Comparison of ENCODE assay signal across 10 cellular contexts in the genomic region with DNA sequence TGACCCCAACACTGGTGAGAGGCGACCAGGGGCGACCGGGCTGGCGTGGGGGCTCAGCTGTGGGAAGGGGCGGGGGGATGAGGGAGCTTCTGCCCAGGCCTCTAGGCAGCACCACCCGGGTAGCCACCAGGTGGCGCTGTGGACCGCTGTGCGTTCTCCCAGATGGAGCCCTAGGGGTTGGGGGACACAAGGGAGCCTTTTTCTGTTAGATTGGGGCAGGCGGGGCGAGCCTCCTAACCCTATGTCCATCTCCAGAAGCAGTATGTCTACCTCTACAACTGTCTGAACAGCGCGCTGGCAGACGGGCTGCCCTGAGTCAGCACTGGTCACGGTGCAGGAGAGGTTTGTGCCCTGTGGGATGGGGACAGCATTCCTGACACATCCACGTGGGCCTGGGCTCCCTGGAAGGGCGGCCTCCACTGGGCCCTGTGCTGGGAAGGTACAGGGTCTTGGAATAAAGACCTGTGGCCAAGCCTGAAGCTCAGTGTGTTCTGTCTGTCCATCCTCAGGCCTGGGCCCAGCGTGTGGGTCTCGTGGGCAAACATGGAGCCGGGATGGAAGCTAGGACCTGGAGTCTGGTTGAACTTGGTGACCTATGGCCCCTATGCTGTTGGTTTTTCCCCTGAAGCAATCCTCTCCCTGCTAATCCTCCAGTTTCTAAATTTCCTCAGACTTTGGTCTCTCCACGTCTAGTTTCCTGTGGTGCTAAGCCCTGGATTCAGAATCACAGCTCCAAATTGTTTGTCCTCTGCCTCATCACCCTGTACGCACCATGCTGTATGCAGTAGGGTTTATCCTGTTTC. TPM values are rescaled to one million over a fixed set of nuclear protein-coding genes. Genes with fewer than 3 reads are reported as not detected.
DNase-seq lines count a peak whose midpoint lies in the region; ATAC-seq, FAIRE-seq and TF ChIP-seq lines count a peak whose summit lies in the region.
"Had no signal": no experiment of that assay in that cellular context is flagged by ENCODE, and none has a peak within 500 bp of the region (broad histone marks: within the 10 kb centered on the region; RNA-seq: fewer than 3 reads in every experiment).

No MANE protein-coding gene starts in this region.

- H3K27ac ChIP-seq in GM12878 (ENCODE audit: control insufficient read depth, insufficient read depth), result no peak overlapping the region

- H3K27ac Mint-ChIP-seq in immature natural killer cell, result no peak overlapping the region

- no peak for TF ChIP-seq POLR2A in GM12878 (IDR thresholded peaks at IDR 0.05; ENCODE audit: low read depth, low read length)

- no peak overlapping the region for H3K4me3 ChIP-seq in GM12878

- H3K9me3 ChIP-seq in GM12878 (replicated peaks; ENCODE audit: control insufficient read depth, insufficient read depth, low read length), result no peaks in the 10 kb centered on the region

- no peak overlapping the region for H3K4me3 Mint-ChIP-seq in immature natural killer cell

- no peak overlapping the region for H2AFZ ChIP-seq in GM12878 (ENCODE audit: control insufficient read depth, low read depth, low read length)

- H3K9me3 Mint-ChIP-seq in immature natural killer cell, result no peaks in the 10 kb centered on the region

- SMC1A ChIA-PET in GM12878 (lab: Charles Lee; ENCODE audit: uncharacterized antibody, unreplicated experiment), result interaction anchor here (1.6 to 3.6 kb wide), 4 partner anchors 10 to 495 kb away, joined by 7 to 22 read pairs (median 13); no protein-coding TSS in a partner anchor

- ATAC-seq in GM12878, result peak; percentile 78
- ATAC-seq in HG02938 (IDR thresholded peaks at IDR 0.05; ENCODE audit: unreplicated experiment), result no peak

- intact Hi-C loops in GM12878 (cut with micrococcal nuclease; ENCODE audit: unreplicated experiment), result loop anchor here (5.0 kb wide), 2 partner anchors 104 to 654 kb away; no protein-coding TSS in a partner anchor

- H3K36me3 Mint-ChIP-seq in immature natural killer cell, result no peaks in the 10 kb centered on the region

- peaks cover 0 to 4% of the 10 kb centered on the region in 2 experiments; a peak in 3 of 4 replicates for H3K27me3 ChIP-seq in GM12878 (replicated peaks in 1 of 2; ENCODE audit: control insufficient read depth in 2 of 2, insufficient read depth in 2 of 2, low read length in 1 of 2)

- peaks cover 16% of the 10 kb centered on the region in 2 donors for H3K4me1 Mint-ChIP-seq in immature natural killer cell

- no TSS peak for BruUV-seq in GM12878 (replicated peaks; lab: Mats Ljungman, UMichigan)

- CTCF ChIA-PET in GM12878 (lab: Yijun Ruan, JAX), result interaction anchor here (0.5 to 5.3 kb wide), 35 partner anchors 9 to 652 kb away, joined by 3 to 55 read pairs (median 4); a partner anchor contains a TSS

- TF ChIP-seq RAD21 in GM12878 (IDR thresholded peaks at IDR 0.05; ENCODE audit: insufficient read depth, low read depth, low read length), result peak; percentile 64

- in situ Hi-C loops in GM12878 (cut with MboI), result loop anchor here (5.0 kb wide), 2 partner anchors 499 to 654 kb away; no protein-coding TSS in a partner anchor

- RAD21 ChIA-PET in GM12878 (lab: Charles Lee; ENCODE audit: unreplicated experiment), result interaction anchor here (0.6 to 3.8 kb wide), 16 partner anchors 9 to 1223 kb away, joined by 3 to 20 read pairs (median 4); a partner anchor contains a TSS

- H3K27me3 Mint-ChIP-seq in immature natural killer cell (ENCODE audit: low read depth in 3 of 3), result peaks cover 5 to 16% (median 5%) of the 10 kb centered on the region in 3 donors

- WGBS in GM12878 (ENCODE audit: insufficient coverage, insufficient replicate concordance, low lambda C conversion rate, missing lambda C conversion rate), result 31% methylated on average over 22 of the region's 22 CpGs

- peak; percentile 89 for DNase-seq in DMS 273 (lab: John Stamatoyannopoulos, UW; ENCODE audit: unreplicated experiment)
- no peak for DNase-seq in DMS 273 treated with DMSO at 0.1 percent for 48 hours (lab: John Stamatoyannopoulos, UW)
- peak; percentile 46 for DNase-seq in LoVo (ENCODE audit: low spot score)
- peak; percentile 79 for DNase-seq in UCSD-AML1 (lab: John Stamatoyannopoulos, UW; ENCODE audit: unreplicated experiment)
- DNase-seq in GM12878 (ENCODE audit: low read depth, low spot score), result no peak
- DNase-seq in immature natural killer cell, result peak; percentile 46 to 63 (median 59)
- peak; percentile 29 to 68 for DNase-seq in stimulated activated CD4-positive, alpha-beta T cell treated with anti-CD3 and anti-CD28 coated beads, Interleukin-15, amount 100 ng/mL, for 48 hours (ENCODE audit: low read depth in 2 of 2)

- TF ChIP-seq EP300 in GM12878 (IDR thresholded peaks at IDR 0.05; ENCODE audit: borderline replicate concordance in 1 of 2, control insufficient read depth in 1 of 2, low read depth in 2 of 2, low read length in 2 of 2), result no peak

- no peak overlapping the region for H3K9ac ChIP-seq in GM12878 (ENCODE audit: control insufficient read depth, insufficient read depth, low read length)

- no peaks in the 10 kb centered on the region for H3K79me2 ChIP-seq in GM12878 (ENCODE audit: control insufficient read depth, insufficient read depth, low read length)

- FAIRE-seq in GM12878 (lab: Jason Lieb, UNC), result peak; percentile 13
- FAIRE-seq: A204.1, frontal cortex had no signal

- H3K4me2 ChIP-seq in GM12878 (ENCODE audit: control insufficient read depth, insufficient read depth), result no peak overlapping the region

- POLR2A ChIA-PET in GM12878 (lab: Charles Lee), result interaction anchor here (1.4 kb wide), 1 partner anchor 493 kb away, joined by 3 read pairs; no protein-coding TSS in a partner anchor

- TF ChIP-seq CTCF in GM12878 (IDR thresholded peaks at IDR 0.05 in 2 of 3, conservative IDR thresholded peaks at IDR 0.05 in 1 of 3; ENCODE audit: control insufficient read depth in 2 of 3, extremely low read depth in 1 of 3, insufficient read depth in 1 of 3, low read depth in 3 of 3, low read length in 3 of 3), result peak; percentile 65 to 87 (median 68)

- H3K36me3 ChIP-seq in GM12878 (ENCODE audit: control insufficient read depth in 2 of 2, insufficient read depth in 2 of 2, low read length in 1 of 2), result no peaks in the 10 kb centered on the region

- no peaks in the 10 kb centered on the region; the same call in 1 of the 2 replicates for H3K4me1 ChIP-seq in GM12878 (ENCODE audit: control insufficient read depth, insufficient read depth, low read length)

- H4K20me1 ChIP-seq in GM12878 (ENCODE audit: control insufficient read depth, insufficient read depth), result no peaks in the 10 kb centered on the region

TF ChIP-seq in GM12878, 131 proteins besides CTCF, POLR2A, EP300 and RAD21:
- TF ChIP-seq HDAC2 (IDR thresholded peaks at IDR 0.05) (no peak), SMC3 (IDR thresholded peaks at IDR 0.05; ENCODE audit: borderline replicate concordance, low read length) (peak; percentile 42; the same call in 1 of the 2 replicates)

RNA-seq across cellular contexts. Expression of a gene that starts 23.1 kb away (rescaled TPM):
- total RNA-seq in GM12878 (2013; cell fraction: nucleolus; rRNA removed), result 126 and 134 TPM in 2 replicates
- total RNA-seq in GM12878 (2014; rRNA removed) (46.2 and 55.7 TPM in 2 replicates), GM12878 (2014; rRNA removed; fragmentation: Illumina TruSeq; extraction: Trizol) (45.7 and 48.4 TPM in 2 replicates), GM12878 (2021) (37.3 and 38.0 TPM in 2 replicates)
- 23.7 TPM for polyA plus RNA-seq in GM12878 (2011; ENCODE audit: low read depth)
- polyA plus RNA-seq in GM12878 (2011; rRNA removed) (68.7 and 93.6 TPM in 2 replicates), GM12878 (2014; fragmentation: Illumina TruSeq; extraction: Trizol) (56.2 and 69.8 TPM in 2 replicates), GM12878 (2014; fragmentation: Nextera tagmentation; extraction: Ambion mirVana) (10 to 100 TPM; 41.7 to 61.3 TPM), GM12878 (2014; rRNA removed) (39.4 and 49.4 TPM in 2 replicates), GM12878 (2016; fragmentation: Nextera tagmentation; extraction: Ambion mirVana) (10 to 100 TPM; 61.8 to 61.9 TPM), immature natural killer cell (10 to 100 TPM; 33.0 to 51.3 (median 39.5) TPM)
- polyA plus RNA-seq in GM12878 (2011; cell fraction: cytosol; rRNA removed), result 37.3 and 41.4 TPM in 2 replicates
- 46.9 and 47.8 TPM in 2 replicates for polyA plus RNA-seq in GM12878 (2011; cell fraction: nucleus; rRNA removed)
- 29.7 and 30.6 TPM in 2 replicates for polyA plus RNA-seq in GM12878 (2012)
- polyA minus RNA-seq in GM12878 (2011; rRNA and poly(A)+ RNA removed), result 51.1 and 64.0 TPM in 2 replicates
- 16.2 and 19.4 TPM in 2 replicates for polyA minus RNA-seq in GM12878 (2011; cell fraction: cytosol; rRNA and poly(A)+ RNA removed)
- polyA minus RNA-seq in GM12878 (2011; cell fraction: nucleus; rRNA and poly(A)+ RNA removed), result 29.6 and 45.8 TPM in 2 replicates

Comparison
In these comparisons a context has a peak if more than half of its experiments do, and no peak if none do; other contexts are left out.
1. DNase-seq: peak in DMS 273 (single experiment), LoVo (single experiment), UCSD-AML1 (single experiment), immature natural killer cell (3 of 3) and stimulated activated CD4-positive, alpha-beta T cell treated with anti-CD3 and anti-CD28 coated beads, Interleukin-15, amount 100 ng/mL, for 48 hours (2 of 2); none in DMS 273 treated with DMSO at 0.1 percent for 48 hours (single experiment) and GM12878 (single experiment).